ENCODE assay signal across 26 cellular contexts in genomic region chr7:32910195-32910594, GRCh38.
"Had no signal": no experiment of that assay in that cellular context is flagged by ENCODE, and none has a peak within 500 bp of the region (broad histone marks: within the 10 kb centered on the region; RNA-seq: fewer than 3 reads in every experiment).

No MANE protein-coding gene starts in this region.

- H3K4me3 ChIP-seq: stomach, suprapubic skin, testis, thoracic aorta, thyroid gland, tibial artery, tibial nerve, transverse colon, upper lobe of left lung, upper lobe of right lung, uterus, vagina had no signal

- H3K4me1 ChIP-seq: testis, uterus had no signal

- H3K9me3 ChIP-seq: stomach, suprapubic skin, testis, thoracic aorta, thyroid gland, tibial artery, tibial nerve, transverse colon, upper lobe of left lung, upper lobe of right lung, uterus, vagina had no signal

- H3K27ac ChIP-seq: stomach, suprapubic skin, testis, thoracic aorta, thyroid gland, tibial artery, tibial nerve, transverse colon, upper lobe of left lung, upper lobe of right lung, uterus, vagina had no signal

- DNase-seq: stimulated activated CD4-positive, alpha-beta T cell treated with anti-CD3 and anti-CD28 coated beads, Interleukin-2, amount 100 ng/mL, for 48 hours; stimulated activated CD4-positive, alpha-beta T cell treated with anti-CD3 and anti-CD28 coated beads, Interleukin-4, amount 100 ng/mL, for 1 hour; stimulated activated CD4-positive, alpha-beta T cell treated with anti-CD3 and anti-CD28 coated beads, Interleukin-4, amount 100 ng/mL, for 24 hours; stimulated activated CD4-positive, alpha-beta T cell treated with anti-CD3 and anti-CD28 coated beads, Interleukin-4, amount 100 ng/mL, for 4 hours; stimulated activated CD8-positive, alpha-beta memory T cell treated with anti-CD3 and anti-CD28 coated beads, Interleukin-4, amount 100 ng/mL, for 48 hours; stimulated activated naive B cell treated with anti-CD40 and anti-IgM and Interleukin-4, amounts not matched to agents 10 μg/mL and 1 μg/mL and 100 μg/mL, for 72 hours; stimulated activated naive CD4-positive, alpha-beta T cell; stimulated activated naive CD4-positive, alpha-beta T cell treated with Interleukin-2 at 50 U/mL for 16 hours; stimulated activated naive CD8-positive, alpha-beta T cell treated with anti-CD3 and anti-CD28 coated beads, Interleukin-15, amount 100 ng/mL, for 72 hours; stimulated activated naive CD8-positive, alpha-beta T cell treated with anti-CD3 and anti-CD28 coated beads, Interleukin-15, Interleukin-2, amounts not matched to agents 100 U/mL and 50 U/mL, for 24 hours; stomach; substantia nigra; testis; thyroid gland; tibial artery; transverse colon; trophoblast cell; upper lobe of left lung; upper lobe of right lung; uterus had no signal

- H3K36me3 ChIP-seq: thoracic aorta, thyroid gland, transverse colon, uterus had no signal

- ATAC-seq: stimulated activated effector memory CD8-positive, alpha-beta T cell treated with anti-CD3 and anti-CD28 coated beads, Interleukin-12 subunit alpha, Interleukin-12 subunit beta, amount 100 ng/mL, for 72 hours; stimulated activated memory B cell treated with anti-CD40 and anti-IgM and Interleukin-4, amounts not matched to agents 10 μg/mL and 1 μg/mL and 100 μg/mL, for 72 hours; stimulated activated naive B cell treated with anti-CD40 and anti-IgM and Interleukin-4, amounts not matched to agents 10 μg/mL and 1 μg/mL and 100 μg/mL, for 72 hours; stimulated activated naive CD8-positive, alpha-beta T cell treated with anti-CD3 and anti-CD28 coated beads, Interleukin-15, amount 100 ng/mL, for 72 hours; stimulated activated naive CD8-positive, alpha-beta T cell treated with anti-CD3 and anti-CD28 coated beads, Interleukin-15, Interleukin-2, amounts not matched to agents 100 U/mL and 50 U/mL, for 24 hours; upper lobe of right lung had no signal

- H3K27me3 ChIP-seq: stomach, suprapubic skin, testis, thyroid gland, tibial artery, tibial nerve, transverse colon, upper lobe of left lung, upper lobe of right lung, uterus, vagina had no signal
